Comparison of ENCODE assay signal across 1 cellular context in the genomic region with DNA sequence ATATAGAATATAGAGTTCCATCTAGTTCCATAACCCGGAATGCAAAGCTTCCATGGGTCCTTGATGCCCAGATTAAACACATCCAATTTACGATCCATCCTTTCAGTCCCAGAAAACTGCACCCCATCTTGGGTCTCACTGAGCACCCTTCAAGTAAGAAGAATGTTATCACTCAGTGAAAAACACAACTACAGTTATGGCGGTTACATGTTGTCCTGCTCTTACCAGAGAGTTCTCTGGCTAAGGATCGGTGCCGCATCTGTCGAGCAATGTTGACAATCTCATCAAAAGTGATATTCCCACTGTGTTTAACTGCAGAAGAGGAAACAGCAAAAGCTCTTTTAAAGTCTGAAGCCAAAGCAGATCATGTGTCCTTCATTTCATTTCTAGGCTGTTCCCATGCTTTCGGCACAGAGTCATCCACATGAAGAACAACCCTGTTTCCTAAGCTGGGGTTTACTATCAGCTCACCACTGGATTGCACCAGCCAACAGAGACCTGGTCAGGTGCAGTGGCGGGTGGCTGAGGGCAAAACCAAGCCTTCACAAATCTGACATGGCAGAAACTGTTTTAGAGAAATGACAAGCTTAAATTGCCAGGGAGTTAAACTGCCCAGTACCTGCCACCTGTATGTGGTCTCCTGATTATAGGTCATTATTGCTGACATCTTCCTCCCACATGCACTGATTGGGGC.
TF ChIP-seq lines count a peak whose summit lies in the region.

No MANE protein-coding gene starts in this region.

TF ChIP-seq in endothelial cell of umbilical vein, 7 proteins besides CTCF, POLR2A, EP300 and RAD21:
- TF ChIP-seq JUN (IDR thresholded peaks at IDR 0.05; ENCODE audit: borderline replicate concordance, insufficient read depth, insufficient read length, low read depth) (no peak), FOS (IDR thresholded peaks at IDR 0.05; ENCODE audit: borderline replicate concordance, insufficient read depth, low read length) (no peak), GATA2 (IDR thresholded peaks at IDR 0.05; ENCODE audit: insufficient read depth, insufficient read length, low read depth, low read length) (no peak), EZH2 (IDR thresholded peaks at IDR 0.05; ENCODE audit: borderline replicate concordance, low read depth, low read length, severe bottlenecking) (no peak), POLR2AphosphoS5 (IDR thresholded peaks at IDR 0.05; ENCODE audit: insufficient read depth, low read depth, low read length) (no peak), MYC (IDR thresholded peaks at IDR 0.05; ENCODE audit: low read depth, low read length) (no peak)
- TF ChIP-seq, protein P1, sequence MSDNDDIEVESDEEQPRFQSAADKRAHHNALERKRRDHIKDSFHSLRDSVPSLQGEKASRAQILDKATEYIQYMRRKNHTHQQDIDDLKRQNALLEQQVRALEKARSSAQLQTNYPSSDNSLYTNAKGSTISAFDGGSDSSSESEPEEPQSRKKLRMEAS (IDR thresholded peaks at IDR 0.05; ENCODE audit: insufficient read depth, insufficient read length) = no peak
TF ChIP-seq in endothelial cell of umbilical vein: peak in this region for 0.
